In genomic region chr16:86579268-86580062, GRCh38 we compare ENCODE assay signal across 12 cellular contexts. TPM values are rescaled to one million over a fixed set of nuclear protein-coding genes. Genes with fewer than 3 reads are reported as not detected.
DNase-seq lines count a peak whose midpoint lies in the region; ATAC-seq and TF ChIP-seq lines count a peak whose summit lies in the region.
"Had no signal": no experiment of that assay in that cellular context is flagged by ENCODE, and none has a peak within 500 bp of the region (broad histone marks: within the 10 kb centered on the region; RNA-seq: fewer than 3 reads in every experiment).

No MANE protein-coding gene starts in this region.

- H3K79me2 ChIP-seq in mammary epithelial cell (ENCODE audit: insufficient read depth, low read length), result peaks cover 3% of the 10 kb centered on the region

- H3K27ac ChIP-seq in HUES6 (ENCODE audit: low read depth, low read length), result no peak overlapping the region
- no peak overlapping the region for H3K27ac ChIP-seq in mammary epithelial cell (ENCODE audit: insufficient read depth, low read depth, low read length)
- peak overlapping the region; percentile 61 to 78 (median 70) for H3K27ac ChIP-seq in stomach

- no peak for TF ChIP-seq CTCF in mammary epithelial cell (conservative IDR thresholded peaks at IDR 0.05 in 1 of 2, IDR thresholded peaks at IDR 0.05 in 1 of 2; ENCODE audit: extremely low read depth in 1 of 2, insufficient read depth in 1 of 2, low read depth in 1 of 2, low read length in 2 of 2)
- no peak for TF ChIP-seq CTCF in stomach (IDR thresholded peaks at IDR 0.05)

- intact Hi-C loops in mammary epithelial cell (cut with micrococcal nuclease), result loop anchor here (5.0 kb wide), 1 partner anchor 98 kb away; no protein-coding TSS in a partner anchor
- intact Hi-C loops in stomach (cut with DNase I; ENCODE audit: low total_unique reads), result no loop called here

- peak overlapping the region; percentile 60 for H3K4me2 ChIP-seq in mammary epithelial cell (ENCODE audit: insufficient read depth, low read depth, low read length)

- no peaks in the 10 kb centered on the region for H4K20me1 ChIP-seq in mammary epithelial cell (ENCODE audit: insufficient read depth, low read length)

- H2AFZ ChIP-seq in mammary epithelial cell (ENCODE audit: low read depth, low read length), result peak overlapping the region; percentile 87

- no peak for TF ChIP-seq POLR2A in stomach (IDR thresholded peaks at IDR 0.05)

- BruUV-seq in mammary epithelial cell (replicated peaks; lab: Mats Ljungman, UMichigan), result no TSS peak

- H3K4me1 ChIP-seq in HUES6 (ENCODE audit: control insufficient read depth, insufficient read depth, low read length) (peaks cover 25% of the 10 kb centered on the region), mammary epithelial cell (ENCODE audit: insufficient read depth, low read length) (peaks cover 22% of the 10 kb centered on the region), stomach (peaks cover 9 to 37% (median 28%) of the 10 kb centered on the region in 4 donors)

- no peak for TF ChIP-seq EP300 in stomach (IDR thresholded peaks at IDR 0.05)

- H3K4me3 ChIP-seq in HUES6 (ENCODE audit: low read depth, low read length) (peak overlapping the region; percentile 71), mammary epithelial cell (replicated peaks in 1 of 3; ENCODE audit: insufficient read depth in 1 of 3, low read depth in 2 of 3, low read length in 3 of 3) (no peak overlapping the region), stomach (peak overlapping the region; percentile 19 to 44 (median 28)), MG63 (no peak overlapping the region)

- WGBS in mammary epithelial cell (ENCODE audit: low coverage, missing lambda C conversion rate), result 68% methylated on average over 32 of the region's 69 CpGs
- WGBS in stomach, 5 donors, result 7 to 21% (median 13%) methylated on average over 36 to 69 of the region's 69 CpGs

- no peak for ATAC-seq in GM21737 (IDR thresholded peaks at IDR 0.05; ENCODE audit: unreplicated experiment)

- dilution Hi-C loops in mammary epithelial cell (cut with HindIII; ENCODE audit: low sequenced_read_pairs), result no loop called here

- DNase-seq in mammary epithelial cell (no peak), iPS-NIHi11 (ENCODE audit: low spot score) (peak; percentile 30), stomach (no peak), islet precursor cell (no peak), COLO829 (ENCODE audit: low spot score) (no peak), MG63 (no peak)
- DNase-seq: activated CD4-positive, alpha-beta T cell treated with anti-CD3 and anti-CD28 coated beads for 1 hour; NCI-H2029 treated with DMSO at 0.1 percent for 48 hours; OCI-M1 had no signal

- H3K27me3 ChIP-seq in HUES6 (ENCODE audit: control insufficient read depth, insufficient read depth, low read length) (peaks cover 86% of the 10 kb centered on the region), mammary epithelial cell (ENCODE audit: insufficient read depth, low read length) (no peaks in the 10 kb centered on the region), stomach (peaks cover 20 to 91% (median 61%) of the 10 kb centered on the region in 3 donors), MG63 (no peaks in the 10 kb centered on the region)

- peak overlapping the region; percentile 22 for H3K9ac ChIP-seq in HUES6 (ENCODE audit: low read length)
- no peak overlapping the region for H3K9ac ChIP-seq in mammary epithelial cell (ENCODE audit: insufficient read depth, low read length)

- CTCF ChIA-PET in mammary epithelial cell (lab: Charles Lee; ENCODE audit: low non-redundant PET), result no interaction called here

- no peaks in the 10 kb centered on the region for H3K36me3 ChIP-seq in HUES6 (ENCODE audit: control insufficient read depth, insufficient read depth, low read length)
- H3K36me3 ChIP-seq in mammary epithelial cell (ENCODE audit: insufficient read depth, low read length), result no peaks in the 10 kb centered on the region
- no peaks in the 10 kb centered on the region for H3K36me3 ChIP-seq in stomach
- peaks cover 10% of the 10 kb centered on the region for H3K36me3 ChIP-seq in MG63

- in situ Hi-C loops in mammary epithelial cell (cut with MboI; ENCODE audit: low sequenced_read_pairs in 2 of 2), result loop anchor here in 1 of 2 donors (25.0 kb wide), 1 partner anchor 233 kb away; no protein-coding TSS in a partner anchor

- H3K9me3 ChIP-seq in HUES6 (ENCODE audit: control insufficient read depth, insufficient read depth, low read depth, low read length), result no peaks in the 10 kb centered on the region
- no peaks in the 10 kb centered on the region for H3K9me3 ChIP-seq in mammary epithelial cell (replicated peaks; ENCODE audit: insufficient read depth, low read length)
- no peaks in the 10 kb centered on the region for H3K9me3 ChIP-seq in stomach
- no peaks in the 10 kb centered on the region for H3K9me3 ChIP-seq in MG63

RNA-seq across cellular contexts. Expression of gene FOXL1, which starts 1.1 kb away (rescaled TPM):
- total RNA-seq in mammary epithelial cell (1 to 10 TPM; 2.2 to 8.0 TPM), stomach (10 to 100 TPM in 1 of 5 donors, 1 to 10 TPM in 2, not detected in 2; 3.0 to 12.7 (median 5.1) TPM)
- polyA plus RNA-seq in mammary epithelial cell (1.2 TPM), stomach (1 to 10 TPM in 2 of 3 donors, under 1 TPM in 1; 0.60 to 6.7 (median 5.2) TPM)
- polyA minus RNA-seq in mammary epithelial cell, result 0.47 TPM
- not detected in 2 replicates for total RNA-seq in MG63 (2014; rRNA removed; shearing (Covaris generic); ENCODE audit: low replicate concordance)
- total RNA-seq: activated naive CD4-positive, alpha-beta T cell treated with anti-CD3 and anti-CD28 coated beads, Interleukin-2, amount 50 U/mL, for 72 hours had no signal

RNA-seq across cellular contexts. Expression of gene FOXC2, which starts 12.8 kb away (rescaled TPM):
- total RNA-seq in mammary epithelial cell, result 10 to 100 TPM in 1 of 2 donors, 1 to 10 TPM in 1; 1.3 to 13.3 TPM
- 1.3 TPM for polyA plus RNA-seq in mammary epithelial cell
- 0.98 TPM for polyA minus RNA-seq in mammary epithelial cell
- under 1 TPM in 1 of 5 donors, not detected in 4; 0.18 TPM for total RNA-seq in stomach
- under 1 TPM in 2 of 3 donors, not detected in 1; 0.08 to 0.12 TPM for polyA plus RNA-seq in stomach
- total RNA-seq in MG63 (2014; rRNA removed; shearing (Covaris generic); ENCODE audit: low replicate concordance), result 4.6 and 7.1 TPM in 2 replicates
- total RNA-seq: activated naive CD4-positive, alpha-beta T cell treated with anti-CD3 and anti-CD28 coated beads, Interleukin-2, amount 50 U/mL, for 72 hours had no signal

RNA-seq across cellular contexts. Expression of gene MTHFSD, which starts 24.4 kb away (rescaled TPM):
- total RNA-seq in mammary epithelial cell (10 to 100 TPM; 17.3 to 25.4 TPM), stomach (10 to 100 TPM in 2 of 5 donors, 1 to 10 TPM in 3; 3.5 to 23.1 (median 8.0) TPM)
- polyA plus RNA-seq in mammary epithelial cell (11.3 TPM), stomach (10 to 100 TPM in 1 of 3 donors, 1 to 10 TPM in 2; 4.8 to 13.0 (median 7.0) TPM)
- polyA minus RNA-seq in mammary epithelial cell, result 1.4 TPM
- total RNA-seq in MG63 (2014; rRNA removed; shearing (Covaris generic); ENCODE audit: low replicate concordance), result 40.8 and 43.8 TPM in 2 replicates

Comparison
In these comparisons a context has a peak if more than half of its experiments do, and no peak if none do; other contexts are left out.
1. H3K27ac ChIP-seq: peak in stomach (5 of 5); none in HUES6 (single experiment) and mammary epithelial cell (single experiment).
2. H3K4me3 ChIP-seq: peak in HUES6 (single experiment) and stomach (4 of 4); none in mammary epithelial cell (0 of 3) and MG63 (single experiment).